ENCODE assay signal across 8 cellular contexts in genomic region chr1:89994231-89994804, GRCh38. TPM values are rescaled to one million over a fixed set of nuclear protein-coding genes. Genes with fewer than 3 reads are reported as not detected.
DNase-seq lines count a peak whose midpoint lies in the region; ATAC-seq and TF ChIP-seq lines count a peak whose summit lies in the region.

No MANE protein-coding gene starts in this region.

- H3K27me3 ChIP-seq in HAP-1 (ENCODE audit: low read depth) (no peaks in the 10 kb centered on the region), right cardiac atrium (ENCODE audit: control insufficient read depth, insufficient read depth) (no peaks in the 10 kb centered on the region), skeletal muscle satellite cell (ENCODE audit: control insufficient read depth, insufficient read depth, low read length) (peaks cover 9% of the 10 kb centered on the region)

- peak overlapping the region; percentile 96 for H3K4me3 Mint-ChIP-seq in activated CD8-positive, alpha-beta T cell treated with anti-CD3 and anti-CD28 coated beads for 36 hours

- peaks cover 4% of the 10 kb centered on the region for H3K27me3 Mint-ChIP-seq in activated CD8-positive, alpha-beta T cell treated with anti-CD3 and anti-CD28 coated beads for 36 hours

- in situ Hi-C loops in HAP-1 (cut with MboI; ENCODE audit: low sequenced_read_pairs) = loop anchor here (25.0 kb wide), 1 partner anchor 357 kb away; the partner anchor contains the start of gene LRRC8C

- H3K9ac ChIP-seq in skeletal muscle satellite cell (ENCODE audit: low read depth, low read length) = peak overlapping the region; percentile 100

- no peaks in the 10 kb centered on the region for H3K9me3 ChIP-seq in HAP-1
- no peaks in the 10 kb centered on the region for H3K9me3 ChIP-seq in right cardiac atrium (ENCODE audit: control insufficient read depth, low read length)
- no peaks in the 10 kb centered on the region for H3K9me3 ChIP-seq in skeletal muscle satellite cell (replicated peaks; ENCODE audit: low read length)

- POLR2A ChIA-PET in activated CD8-positive, alpha-beta T cell treated with anti-CD3 and anti-CD28 coated beads for 36 hours (lab: Charles Lee) = interaction anchor here (0.5 to 1.0 kb wide), 3 partner anchors 51 to 181 kb away, joined by 3 read pairs; no protein-coding TSS in a partner anchor

- H3K4me1 Mint-ChIP-seq in activated CD8-positive, alpha-beta T cell treated with anti-CD3 and anti-CD28 coated beads for 36 hours (ENCODE audit: low read depth) = peaks cover 43% of the 10 kb centered on the region

- H3K9me3 Mint-ChIP-seq in activated CD8-positive, alpha-beta T cell treated with anti-CD3 and anti-CD28 coated beads for 36 hours = no peaks in the 10 kb centered on the region

- ATAC-seq in activated CD8-positive, alpha-beta T cell treated with anti-CD3 and anti-CD28 coated beads for 36 hours = no peak
- no peak for ATAC-seq in right cardiac atrium
- ATAC-seq in HG03432 (IDR thresholded peaks at IDR 0.05; ENCODE audit: unreplicated experiment) = no peak
- ATAC-seq in HG02588 (IDR thresholded peaks at IDR 0.05; ENCODE audit: unreplicated experiment) = no peak

- H3K27ac Mint-ChIP-seq in activated CD8-positive, alpha-beta T cell treated with anti-CD3 and anti-CD28 coated beads for 36 hours = peak overlapping the region; percentile 94

- intact Hi-C loops in activated CD8-positive, alpha-beta T cell treated with anti-CD3 and anti-CD28 coated beads for 36 hours (cut with micrococcal nuclease) = loop anchor here (10.0 kb wide), 1 partner anchor 510 kb away; no protein-coding TSS in a partner anchor
- intact Hi-C loops in right cardiac atrium (cut with DNase I) = no loop called here

- H3K4me1 ChIP-seq in HAP-1 = peaks cover 22% of the 10 kb centered on the region
- H3K4me1 ChIP-seq in right cardiac atrium (ENCODE audit: control insufficient read depth, insufficient read depth, low read length) = no peaks in the 10 kb centered on the region
- peaks cover 29% of the 10 kb centered on the region for H3K4me1 ChIP-seq in skeletal muscle satellite cell (ENCODE audit: control insufficient read depth, insufficient read depth, low read length)

- DNase-seq in HAP-1 (ENCODE audit: low spot score in 2 of 2) (no peak), right cardiac atrium (peak in 2 of 3 donors; percentile 72 to 73), NCI-H1105 treated with DMSO at 0.1 percent for 48 hours (lab: John Stamatoyannopoulos, UW) (no peak), GDM1 (lab: John Stamatoyannopoulos, UW) (no peak)
- no peak for DNase-seq in activated CD8-positive, alpha-beta T cell treated with anti-CD3 and anti-CD28 coated beads for 36 hours

- 70% methylated on average over 16 of the region's 16 CpGs for WGBS in right cardiac atrium

- CTCF ChIA-PET in activated CD8-positive, alpha-beta T cell treated with anti-CD3 and anti-CD28 coated beads for 36 hours (lab: Charles Lee) = interaction anchor here (0.9 to 1.2 kb wide), 2 partner anchors 148 to 189 kb away, joined by 3 read pairs; no protein-coding TSS in a partner anchor

- H3K4me2 ChIP-seq in skeletal muscle satellite cell (ENCODE audit: low read length) = peak overlapping the region; percentile 83

- peak overlapping the region; percentile 80 for H3K4me3 ChIP-seq in HAP-1
- peak overlapping the region; percentile 86 for H3K4me3 ChIP-seq in right cardiac atrium (ENCODE audit: low read length)
- H3K4me3 ChIP-seq in skeletal muscle satellite cell (ENCODE audit: low read length) = peak overlapping the region; percentile 97

- H3K36me3 Mint-ChIP-seq in activated CD8-positive, alpha-beta T cell treated with anti-CD3 and anti-CD28 coated beads for 36 hours (ENCODE audit: low read depth) = peaks cover 18% of the 10 kb centered on the region

- H3K36me3 ChIP-seq in HAP-1 (replicated peaks) (no peaks in the 10 kb centered on the region; the same call in 1 of the 2 replicates), skeletal muscle satellite cell (ENCODE audit: insufficient read depth, low read length) (no peaks in the 10 kb centered on the region)

- no peak for TF ChIP-seq CTCF in activated CD8-positive, alpha-beta T cell treated with anti-CD3 and anti-CD28 coated beads for 36 hours (IDR thresholded peaks at IDR 0.05)

- H3K27ac ChIP-seq in right cardiac atrium (ENCODE audit: low read length) = peak overlapping the region; percentile 45

RNA-seq across cellular contexts. Expression of gene ZNF326, which starts 0.6 kb away (rescaled TPM):
- total RNA-seq in activated CD8-positive, alpha-beta T cell treated with anti-CD3 and anti-CD28 coated beads for 36 hours = 10 to 100 TPM; 21.1 to 21.4 TPM
- total RNA-seq in right cardiac atrium = 10 to 100 TPM; 12.6 to 16.5 (median 14.2) TPM
- 10.0 TPM for polyA plus RNA-seq in right cardiac atrium
- total RNA-seq in skeletal muscle satellite cell (2012; rRNA removed) = 5.7 and 7.6 TPM in 2 replicates

Comparison
In these comparisons a context has a peak if more than half of its experiments do, and no peak if none do; other contexts are left out.
1. DNase-seq: peak in right cardiac atrium (2 of 3); none in HAP-1 (0 of 2), activated CD8-positive, alpha-beta T cell treated with anti-CD3 and anti-CD28 coated beads for 36 hours (single experiment), NCI-H1105 treated with DMSO at 0.1 percent for 48 hours (single experiment) and GDM1 (single experiment).
2. Peak in every context shown above with its lines, with median percentiles within 50 percentile points of each other: H3K4me3 ChIP-seq.